ENCODE assay signal across 9 cellular contexts in genomic region chr10:72010234-72010992, GRCh38. TPM values are rescaled to one million over a fixed set of nuclear protein-coding genes. Genes with fewer than 3 reads are reported as not detected.
A peak's percentile ranks its signal among the peaks of the same experiment; 100 is the strongest.
DNase-seq lines count a peak whose midpoint lies in the region; ATAC-seq, FAIRE-seq and TF ChIP-seq lines count a peak whose summit lies in the region.
"Had no signal": no experiment of that assay in that cellular context is flagged by ENCODE, and none has a peak within 500 bp of the region (broad histone marks: within the 10 kb centered on the region; RNA-seq: fewer than 3 reads in every experiment).

No MANE protein-coding gene starts in this region.

- H3K4me3 Mint-ChIP-seq in astrocyte (ENCODE audit: unreplicated experiment) = peak overlapping the region; percentile 9
- H3K4me3 Mint-ChIP-seq: T-helper 2 cell treated with Interferon-gamma antibody and Interleukin-4, amounts not matched to agents 5 μg/mL and 100 μg/mL, for 36 hours had no signal

- H2AFZ ChIP-seq in astrocyte (ENCODE audit: low read depth, low read length) = peak overlapping the region; percentile 54

- no peaks in the 10 kb centered on the region for H3K27me3 Mint-ChIP-seq in astrocyte (ENCODE audit: low read depth, unreplicated experiment)

- no peaks in the 10 kb centered on the region for H3K9me3 ChIP-seq in A673 (ENCODE audit: low read depth, low read length, poor library complexity, severe bottlenecking)
- H3K9me3 ChIP-seq in astrocyte (ENCODE audit: insufficient read depth, low read depth, low read length) = no peaks in the 10 kb centered on the region
- H3K9me3 ChIP-seq in right atrium auricular region = no peaks in the 10 kb centered on the region

- H3K4me3 ChIP-seq in A673 (ENCODE audit: low read depth, low read length, poor library complexity, severe bottlenecking) = no peak overlapping the region
- H3K4me3 ChIP-seq in astrocyte (ENCODE audit: insufficient read depth, low read depth, low read length) = no peak overlapping the region
- H3K4me3 ChIP-seq in right atrium auricular region = no peak overlapping the region
- H3K4me3 ChIP-seq in rectal smooth muscle tissue (ENCODE audit: low read length) = no peak overlapping the region

- BruUV-seq in A673 (replicated peaks; lab: Mats Ljungman, UMichigan) = no TSS peak

- intact Hi-C loops in A673 (cut with micrococcal nuclease; ENCODE audit: unreplicated experiment) = no loop called here

- peak overlapping the region; percentile 73 for H3K27ac ChIP-seq in A673 (ENCODE audit: low read depth, low read length, poor library complexity, severe bottlenecking)
- peak overlapping the region; percentile 76 for H3K27ac ChIP-seq in astrocyte (ENCODE audit: low read depth, low read length)
- peak overlapping the region; percentile 81 to 95 for H3K27ac ChIP-seq in right atrium auricular region
- H3K27ac ChIP-seq in rectal smooth muscle tissue (ENCODE audit: low read depth, low read length) = peak overlapping the region; percentile 97

- H3K4me1 ChIP-seq in A673 (ENCODE audit: insufficient read depth, low read length, poor library complexity, severe bottlenecking) (peaks cover 15% of the 10 kb centered on the region), astrocyte (ENCODE audit: insufficient read depth, low read length) (peaks cover 22% of the 10 kb centered on the region), right atrium auricular region (peaks cover 0 to 78% of the 10 kb centered on the region in 2 donors), rectal smooth muscle tissue (ENCODE audit: control insufficient read depth, insufficient read depth, low read length) (peaks cover 34% of the 10 kb centered on the region)

- H3K9me3 Mint-ChIP-seq in astrocyte (ENCODE audit: unreplicated experiment) = no peaks in the 10 kb centered on the region
- H3K9me3 Mint-ChIP-seq: T-helper 2 cell treated with Interferon-gamma antibody and Interleukin-4, amounts not matched to agents 5 μg/mL and 100 μg/mL, for 36 hours had no signal

- no peak for FAIRE-seq in astrocyte (lab: Jason Lieb, UNC)

- peaks cover 15% of the 10 kb centered on the region for H3K79me2 ChIP-seq in astrocyte (ENCODE audit: insufficient read depth, low read length)

- H3K9ac ChIP-seq in astrocyte (ENCODE audit: low read length) (peak overlapping the region; percentile 54), rectal smooth muscle tissue (ENCODE audit: low read length) (peak overlapping the region; percentile 24)

- ATAC-seq in HG03097 (IDR thresholded peaks at IDR 0.05; ENCODE audit: low FRiP score, unreplicated experiment) (no peak), HG03460 (IDR thresholded peaks at IDR 0.05; ENCODE audit: unreplicated experiment) (no peak)

- CTCF ChIA-PET in A673 (lab: Charles Lee) = no interaction called here

- peaks cover 28% of the 10 kb centered on the region for H3K36me3 Mint-ChIP-seq in astrocyte (ENCODE audit: low read depth, unreplicated experiment)

- H3K27ac Mint-ChIP-seq in astrocyte (ENCODE audit: unreplicated experiment) = peak overlapping the region; percentile 26
- H3K27ac Mint-ChIP-seq: T-helper 2 cell treated with Interferon-gamma antibody and Interleukin-4, amounts not matched to agents 5 μg/mL and 100 μg/mL, for 36 hours had no signal

- H3K27me3 ChIP-seq in A673 (replicated peaks; ENCODE audit: insufficient read depth, low read depth, low read length, poor library complexity) (no peaks in the 10 kb centered on the region), astrocyte (ENCODE audit: insufficient read depth, low read length) (no peaks in the 10 kb centered on the region), right atrium auricular region (no peaks in the 10 kb centered on the region), rectal smooth muscle tissue (ENCODE audit: control insufficient read depth, insufficient read depth, low read length) (no peaks in the 10 kb centered on the region)

- H3K36me3 ChIP-seq in A673 (ENCODE audit: insufficient read depth, low read length, poor library complexity, severe bottlenecking) (no peaks in the 10 kb centered on the region), astrocyte (ENCODE audit: insufficient read depth, low read length) (no peaks in the 10 kb centered on the region), right atrium auricular region (peaks cover 33% of the 10 kb centered on the region), rectal smooth muscle tissue (ENCODE audit: control insufficient read depth, insufficient read depth, low read length) (no peaks in the 10 kb centered on the region)

- peak overlapping the region; percentile 50 for H3K4me2 ChIP-seq in astrocyte (ENCODE audit: low read length)

- DNase-seq in A673 (ENCODE audit: low spot score) (no peak), astrocyte (ENCODE audit: low read depth) (no peak), right atrium auricular region (ENCODE audit: low spot score) (no peak), midbrain (lab: John Stamatoyannopoulos, UW) (no peak), NCI-H2227 treated with DMSO at 0.1 percent for 48 hours (lab: John Stamatoyannopoulos, UW) (no peak)

- no peaks in the 10 kb centered on the region for H4K20me1 ChIP-seq in astrocyte (ENCODE audit: insufficient read depth, low read length)

- TF ChIP-seq CTCF in A673 (conservative IDR thresholded peaks at IDR 0.05; ENCODE audit: low read depth, low read length) (no peak), astrocyte (IDR thresholded peaks at IDR 0.05; ENCODE audit: insufficient read depth, low read depth, low read length) (no peak), right atrium auricular region (IDR thresholded peaks at IDR 0.05) (no peak)

- POLR2A ChIA-PET in A673 (lab: Charles Lee; ENCODE audit: low non-redundant PET) = interaction anchor here (0.6 kb wide), 1 partner anchor 11 kb away, joined by 3 read pairs; no protein-coding TSS in a partner anchor

- peaks cover 19% of the 10 kb centered on the region for H3K4me1 Mint-ChIP-seq in astrocyte (ENCODE audit: low read depth, unreplicated experiment)

RNA-seq across cellular contexts. Expression of gene CHST3, which starts 46.2 kb away (rescaled TPM):
- total RNA-seq in A673 (2021) = 8.7 and 10.0 TPM in 2 replicates
- 42.9 and 43.5 TPM in 2 replicates for total RNA-seq in astrocyte
- total RNA-seq in right atrium auricular region = 10 to 100 TPM; 21.3 to 45.4 TPM
